ENCODE assay signal across 8 cellular contexts in the genomic region with DNA sequence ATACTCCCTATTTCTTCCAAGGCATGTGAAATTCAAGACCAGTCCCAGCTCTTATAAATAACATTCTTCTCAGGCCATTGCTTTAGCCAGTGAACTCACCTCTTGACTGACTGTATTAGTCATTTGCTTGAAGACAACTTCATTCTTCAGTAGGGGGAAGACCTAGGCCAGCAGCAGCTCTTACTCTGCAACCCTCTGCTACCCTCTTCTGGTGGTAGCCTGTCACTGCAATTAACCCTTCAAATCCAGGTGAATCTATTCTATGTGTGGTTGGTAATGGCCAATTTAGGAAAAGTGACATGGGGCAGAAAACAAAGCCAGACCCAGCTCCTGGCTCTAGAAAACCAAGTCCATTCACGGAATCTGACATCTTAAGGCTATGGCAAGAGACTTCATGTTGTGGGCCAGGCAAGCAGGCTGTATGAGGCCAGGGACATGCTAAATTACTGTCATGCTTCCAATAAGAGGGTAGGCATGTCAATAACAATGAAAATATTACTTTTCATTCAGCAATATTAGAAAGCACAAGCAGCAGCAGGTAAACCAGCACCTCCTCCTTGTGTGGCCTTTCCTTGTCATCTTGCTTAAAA.
DNase-seq lines count a peak whose midpoint lies in the region; FAIRE-seq and TF ChIP-seq lines count a peak whose summit lies in the region.
"Not testable (repeated sequence)": the region's sequence is repeated elsewhere in the genome, so short reads cannot be mapped to it uniquely, and the experiment has no call there.

No MANE protein-coding gene starts in this region.

- not testable (repeated sequence) for H3K4me1 ChIP-seq in HEK293 (ENCODE audit: control insufficient read depth, insufficient read depth, low read length); right atrium auricular region

- in situ Hi-C loops in T47D (cut with HindIII; ENCODE audit: low pct_unique_long_range_greater_than_20kb, low sequenced_read_pairs), result not testable (repeated sequence)

- not testable (repeated sequence) for DNase-seq in AG09319 (ENCODE audit: extremely low read depth, low read depth); GM18507 (ENCODE audit: extremely low spot score, insufficient read length, low read depth); right atrium auricular region (ENCODE audit: low spot score)
- DNase-seq in HT-29 (ENCODE audit: low spot score) (peak; percentile 56), RKO (ENCODE audit: low spot score) (peak; percentile 89), T47D (ENCODE audit: low read depth in 1 of 2, low spot score in 1 of 2) (peak; percentile 2 to 68), pons (ENCODE audit: low spot score) (peak; percentile 62)

- not testable (repeated sequence) for H3K27ac ChIP-seq in HEK293 (ENCODE audit: extremely low read depth, low read depth, low read length); right atrium auricular region

- H3K36me3 ChIP-seq in HEK293 (ENCODE audit: control insufficient read depth in 2 of 2, insufficient read depth in 1 of 2, low read length in 2 of 2); right atrium auricular region: not testable (repeated sequence)

- TF ChIP-seq CTCF in AG09319 (IDR thresholded peaks at IDR 0.05; ENCODE audit: low read depth, low read length) (peak; percentile 31), right atrium auricular region (IDR thresholded peaks at IDR 0.05) (peak; percentile 51 to 70)
- not testable (repeated sequence) for TF ChIP-seq CTCF in HEK293 (tag by site-specific recombination; IDR thresholded peaks at IDR 0.05)

- H3K4me3 ChIP-seq in HEK293 (ENCODE audit: low read depth, low read length); right atrium auricular region: not testable (repeated sequence)

- H3K27me3 ChIP-seq in right atrium auricular region, result not testable (repeated sequence)

- CTCF ChIA-PET in HEK293 (lab: Yijun Ruan, JAX), result interaction anchor here (0.6 to 0.7 kb wide), 3 partner anchors 10 to 1356 kb away, joined by 3 read pairs; no protein-coding TSS in a partner anchor

- H3K9me3 ChIP-seq in HEK293 (ENCODE audit: control insufficient read depth, insufficient read depth, low read depth, low read length); right atrium auricular region: not testable (repeated sequence)

- FAIRE-seq in GM18507 (lab: Jason Lieb, UNC), result peak; percentile 91

- POLR2A ChIA-PET in HEK293 (lab: Yijun Ruan, JAX), result not testable (repeated sequence)

TF ChIP-seq in HEK293, 187 proteins besides CTCF, POLR2A, EP300 and RAD21:
- TF ChIP-seq ZNF654 (tag by site-specific recombination; IDR thresholded peaks at IDR 0.05; ENCODE audit: low read depth), result peak; percentile 55
